ENCODE assay signal across 2 cellular contexts in genomic region chr5:57034517-57034916, GRCh38.
TF ChIP-seq lines count a peak whose summit lies in the region.

No MANE protein-coding gene starts in this region.

TF ChIP-seq in HCT116, 20 proteins besides CTCF, POLR2A, EP300 and RAD21:
- no peak for TF ChIP-seq SIN3A (IDR thresholded peaks at IDR 0.05; ENCODE audit: low read depth)
- no peak for TF ChIP-seq YY1 (IDR thresholded peaks at IDR 0.05; ENCODE audit: extremely low read depth, insufficient replicate concordance, low read depth, low read length)
- TF ChIP-seq MAX (IDR thresholded peaks at IDR 0.05), result no peak
- no peak for TF ChIP-seq SRF (IDR thresholded peaks at IDR 0.05; ENCODE audit: low read depth)
- no peak for TF ChIP-seq JUND (IDR thresholded peaks at IDR 0.05)
- no peak for TF ChIP-seq TCF7L2 (IDR thresholded peaks at IDR 0.05; ENCODE audit: borderline replicate concordance, extremely low read depth, insufficient read depth, insufficient read length)
- TF ChIP-seq EZH2 (IDR thresholded peaks at IDR 0.05), result no peak
- no peak for TF ChIP-seq ZFX (IDR thresholded peaks at IDR 0.05)
- no peak for TF ChIP-seq SP1 (IDR thresholded peaks at IDR 0.05; ENCODE audit: low read depth)
- TF ChIP-seq ELF1 (IDR thresholded peaks at IDR 0.05; ENCODE audit: borderline replicate concordance, low read depth), result no peak
- no peak for TF ChIP-seq CBX3 (IDR thresholded peaks at IDR 0.05; ENCODE audit: low read depth)
- TF ChIP-seq FOSL1 (IDR thresholded peaks at IDR 0.05; ENCODE audit: low read depth), result no peak
- no peak for TF ChIP-seq ATF3 (IDR thresholded peaks at IDR 0.05)
- no peak for TF ChIP-seq POLR2AphosphoS5 (IDR thresholded peaks at IDR 0.05; ENCODE audit: low read depth, low read length)
- TF ChIP-seq EZH2phosphoT487 (IDR thresholded peaks at IDR 0.05; ENCODE audit: borderline replicate concordance), result no peak
- TF ChIP-seq EGR1 (IDR thresholded peaks at IDR 0.05; ENCODE audit: low read depth), result no peak
- no peak for TF ChIP-seq ZNF274 (IDR thresholded peaks at IDR 0.05; ENCODE audit: low read depth, low read length)
- TF ChIP-seq CEBPB (IDR thresholded peaks at IDR 0.05; ENCODE audit: low read depth), result no peak
- TF ChIP-seq ZBTB33 (IDR thresholded peaks at IDR 0.05; ENCODE audit: extremely low read depth, insufficient replicate concordance, low read length), result no peak

TF ChIP-seq in H1, 55 proteins besides CTCF, POLR2A, EP300 and RAD21:
- TF ChIP-seq KDM5A (IDR thresholded peaks at IDR 0.05; ENCODE audit: low read length) (no peak), KDM1A (IDR thresholded peaks at IDR 0.05; ENCODE audit: borderline replicate concordance, low read length) (no peak), JUND (IDR thresholded peaks at IDR 0.05; ENCODE audit: low read length) (no peak), PHF8 (conservative IDR thresholded peaks at IDR 0.05; ENCODE audit: low read depth, low read length) (no peak), SP2 (IDR thresholded peaks at IDR 0.05; ENCODE audit: low read length) (no peak), SIN3A (conservative IDR thresholded peaks at IDR 0.05 in 1 of 2, IDR thresholded peaks at IDR 0.05 in 1 of 2; ENCODE audit: low read depth in 1 of 2, low read length in 2 of 2) (no peak), EGR1 (IDR thresholded peaks at IDR 0.05; ENCODE audit: borderline replicate concordance, low read depth, low read length) (no peak), FOSL1 (IDR thresholded peaks at IDR 0.05; ENCODE audit: insufficient read depth, low read depth, low read length) (no peak), YY1 (IDR thresholded peaks at IDR 0.05; ENCODE audit: low read depth, low read length) (no peak), SAP30 (IDR thresholded peaks at IDR 0.05; ENCODE audit: insufficient read depth, insufficient replicate concordance, low read length) (no peak), CREB1 (IDR thresholded peaks at IDR 0.05) (no peak), CHD7 (IDR thresholded peaks at IDR 0.05; ENCODE audit: insufficient replicate concordance, low read length) (no peak), TAF1 (IDR thresholded peaks at IDR 0.05; ENCODE audit: low read depth, low read length) (no peak), SIX5 (IDR thresholded peaks at IDR 0.05; ENCODE audit: low read depth, low read length) (no peak), POU5F1 (IDR thresholded peaks at IDR 0.05; ENCODE audit: low read depth, low read length) (no peak), TBP (IDR thresholded peaks at IDR 0.05; ENCODE audit: low read depth, low read length) (no peak), ATF3 (IDR thresholded peaks at IDR 0.05; ENCODE audit: insufficient read depth, low read depth, low read length) (no peak), SRF (IDR thresholded peaks at IDR 0.05; ENCODE audit: low read depth, low read length) (no peak), ATF2 (IDR thresholded peaks at IDR 0.05; ENCODE audit: low read length) (no peak), SIRT6 (IDR thresholded peaks at IDR 0.05; ENCODE audit: low read length) (no peak)
